Comparison of ENCODE assay signal across 32 cellular contexts in genomic region chr2:236102971-236103370, GRCh38.
"Had no signal": no experiment of that assay in that cellular context is flagged by ENCODE, and none has a peak within 500 bp of the region (broad histone marks: within the 10 kb centered on the region; RNA-seq: fewer than 3 reads in every experiment).

No MANE protein-coding gene starts in this region.

- H3K27me3 ChIP-seq: brain microvascular endothelial cell, cardiac muscle cell, MG63, SJCRH30 had no signal

- H3K36me3 Mint-ChIP-seq: activated CD8-positive, alpha-beta memory T cell treated with anti-CD3 and anti-CD28 coated beads, Interleukin-2, amount 10 ng/mL, durations not matched to agents 7 days and 5 days; activated naive CD4-positive, alpha-beta T cell treated with anti-CD3 and anti-CD28 coated beads, Interleukin-2, amount 10 ng/mL, durations not matched to agents 7 days and 5 days; activated naive CD8-positive, alpha-beta T cell had no signal

- H3K9me3 ChIP-seq: MG63, SJCRH30 had no signal

- H3K27me3 Mint-ChIP-seq: activated CD4-positive, alpha-beta memory T cell treated with anti-CD3 and anti-CD28 coated beads, Interleukin-2, amount 10 ng/mL, durations not matched to agents 7 days and 5 days; activated CD8-positive, alpha-beta memory T cell treated with anti-CD3 and anti-CD28 coated beads, Interleukin-2, amount 10 ng/mL, durations not matched to agents 7 days and 5 days; activated naive CD8-positive, alpha-beta T cell; activated naive CD8-positive, alpha-beta T cell treated with anti-CD3 and anti-CD28 coated beads, Interleukin-2, amount 50 U/mL, for 24 hours had no signal

- H3K4me3 Mint-ChIP-seq: activated CD4-positive, alpha-beta memory T cell treated with anti-CD3 and anti-CD28 coated beads, Interleukin-2, amount 10 ng/mL, durations not matched to agents 7 days and 5 days; activated CD8-positive, alpha-beta memory T cell treated with anti-CD3 and anti-CD28 coated beads, Interleukin-2, amount 10 ng/mL, durations not matched to agents 7 days and 5 days; activated naive CD4-positive, alpha-beta T cell treated with anti-CD3 and anti-CD28 coated beads, Interleukin-2, amount 10 ng/mL, durations not matched to agents 7 days and 5 days; activated naive CD8-positive, alpha-beta T cell; activated naive CD8-positive, alpha-beta T cell treated with anti-CD3 and anti-CD28 coated beads, Interleukin-2, amount 50 U/mL, for 24 hours had no signal

- H3K27ac Mint-ChIP-seq: activated CD4-positive, alpha-beta memory T cell treated with anti-CD3 and anti-CD28 coated beads, Interleukin-2, amount 10 ng/mL, durations not matched to agents 7 days and 5 days; activated CD8-positive, alpha-beta memory T cell treated with anti-CD3 and anti-CD28 coated beads, Interleukin-2, amount 10 ng/mL, durations not matched to agents 7 days and 5 days; activated naive CD4-positive, alpha-beta T cell treated with anti-CD3 and anti-CD28 coated beads, Interleukin-2, amount 10 ng/mL, durations not matched to agents 7 days and 5 days; activated naive CD8-positive, alpha-beta T cell; activated naive CD8-positive, alpha-beta T cell treated with anti-CD3 and anti-CD28 coated beads, Interleukin-2, amount 50 U/mL, for 24 hours had no signal

- DNase-seq: activated CD4-positive, alpha-beta memory T cell treated with anti-CD3 and anti-CD28 coated beads, Interleukin-2, amount 10 ng/mL, durations not matched to agents 7 days and 5 days; activated CD4-positive, alpha-beta T cell treated with anti-CD3 and anti-CD28 coated beads for 1 hour; activated CD4-positive, alpha-beta T cell treated with anti-CD3 and anti-CD28 coated beads for 48 hours; activated CD4-positive, CD25-positive, alpha-beta regulatory T cell; activated CD8-positive, alpha-beta memory T cell treated with anti-CD3 and anti-CD28 coated beads for 24 hours; activated CD8-positive, alpha-beta memory T cell treated with anti-CD3 and anti-CD28 coated beads, Interleukin-2, amount 10 ng/mL, durations not matched to agents 7 days and 5 days; activated CD8-positive, alpha-beta memory T cell treated with anti-CD3 and anti-CD28 coated beads, Interleukin-2, amount 50 U/mL, for 48 hours; activated effector memory CD4-positive, alpha-beta T cell treated with Interleukin-2 at 50 U/mL for 16 hours; activated naive CD4-positive, alpha-beta T cell treated with anti-CD3 and anti-CD28 coated beads, Interleukin-2, amount 10 ng/mL, durations not matched to agents 7 days and 5 days; activated naive CD8-positive, alpha-beta T cell treated with anti-CD3 and anti-CD28 coated beads, Interleukin-2, amount 50 U/mL, for 24 hours; activated T-cell treated with anti-CD3 and anti-CD28 coated beads, Interleukin-2, amount 50 U/mL, for 48 hours; anterior cingulate cortex; brain microvascular endothelial cell; Karpas-422; MG63; NCI-H1048; NCI-H1105 treated with DMSO at 0.1 percent for 48 hours; NCI-H1436; NCI-H1694; NCI-H1930; NCI-H2081 treated with DMSO at 0.1 percent for 48 hours; NCI-H226; NCI-H446 treated with DMSO at 0.1 percent for 48 hours; NCI-H524 treated with DMSO at 0.1 percent for 48 hours; SHP77; SJCRH30; T1000; WERI-Rb-1 had no signal

- ATAC-seq: activated CD8-positive, alpha-beta memory T cell treated with anti-CD3 and anti-CD28 coated beads, Interleukin-2, amount 10 ng/mL, durations not matched to agents 7 days and 5 days; activated naive CD8-positive, alpha-beta T cell treated with anti-CD3 and anti-CD28 coated beads, Interleukin-2, amount 50 U/mL, for 24 hours; Panc1 had no signal

- H3K4me1 Mint-ChIP-seq: activated CD4-positive, alpha-beta memory T cell treated with anti-CD3 and anti-CD28 coated beads, Interleukin-2, amount 10 ng/mL, durations not matched to agents 7 days and 5 days; activated CD8-positive, alpha-beta memory T cell treated with anti-CD3 and anti-CD28 coated beads, Interleukin-2, amount 10 ng/mL, durations not matched to agents 7 days and 5 days; activated naive CD4-positive, alpha-beta T cell treated with anti-CD3 and anti-CD28 coated beads, Interleukin-2, amount 10 ng/mL, durations not matched to agents 7 days and 5 days; activated naive CD8-positive, alpha-beta T cell treated with anti-CD3 and anti-CD28 coated beads, Interleukin-2, amount 50 U/mL, for 24 hours had no signal

- H3K4me3 ChIP-seq: cardiac muscle cell, MG63, SJCRH30, SK-N-MC had no signal

- H3K36me3 ChIP-seq: brain microvascular endothelial cell, cardiac muscle cell, MG63, SJCRH30, WERI-Rb-1 had no signal

- H3K27ac ChIP-seq: brain microvascular endothelial cell, cardiac muscle cell, SJCRH30, SK-N-MC, WERI-Rb-1 had no signal

- H3K9me3 Mint-ChIP-seq: activated CD4-positive, alpha-beta memory T cell treated with anti-CD3 and anti-CD28 coated beads, Interleukin-2, amount 10 ng/mL, durations not matched to agents 7 days and 5 days; activated naive CD4-positive, alpha-beta T cell treated with anti-CD3 and anti-CD28 coated beads, Interleukin-2, amount 10 ng/mL, durations not matched to agents 7 days and 5 days; activated naive CD8-positive, alpha-beta T cell treated with anti-CD3 and anti-CD28 coated beads, Interleukin-2, amount 50 U/mL, for 24 hours had no signal
